1 cellular context compared by ENCODE assay signal in genomic region chrX:19382500-19383145, GRCh38.
TF ChIP-seq lines count a peak whose summit lies in the region.

No MANE protein-coding gene starts in this region.

TF ChIP-seq in GM23338, 12 proteins besides CTCF, POLR2A, EP300 and RAD21 (continued from another document):
- TF ChIP-seq, protein P1, sequence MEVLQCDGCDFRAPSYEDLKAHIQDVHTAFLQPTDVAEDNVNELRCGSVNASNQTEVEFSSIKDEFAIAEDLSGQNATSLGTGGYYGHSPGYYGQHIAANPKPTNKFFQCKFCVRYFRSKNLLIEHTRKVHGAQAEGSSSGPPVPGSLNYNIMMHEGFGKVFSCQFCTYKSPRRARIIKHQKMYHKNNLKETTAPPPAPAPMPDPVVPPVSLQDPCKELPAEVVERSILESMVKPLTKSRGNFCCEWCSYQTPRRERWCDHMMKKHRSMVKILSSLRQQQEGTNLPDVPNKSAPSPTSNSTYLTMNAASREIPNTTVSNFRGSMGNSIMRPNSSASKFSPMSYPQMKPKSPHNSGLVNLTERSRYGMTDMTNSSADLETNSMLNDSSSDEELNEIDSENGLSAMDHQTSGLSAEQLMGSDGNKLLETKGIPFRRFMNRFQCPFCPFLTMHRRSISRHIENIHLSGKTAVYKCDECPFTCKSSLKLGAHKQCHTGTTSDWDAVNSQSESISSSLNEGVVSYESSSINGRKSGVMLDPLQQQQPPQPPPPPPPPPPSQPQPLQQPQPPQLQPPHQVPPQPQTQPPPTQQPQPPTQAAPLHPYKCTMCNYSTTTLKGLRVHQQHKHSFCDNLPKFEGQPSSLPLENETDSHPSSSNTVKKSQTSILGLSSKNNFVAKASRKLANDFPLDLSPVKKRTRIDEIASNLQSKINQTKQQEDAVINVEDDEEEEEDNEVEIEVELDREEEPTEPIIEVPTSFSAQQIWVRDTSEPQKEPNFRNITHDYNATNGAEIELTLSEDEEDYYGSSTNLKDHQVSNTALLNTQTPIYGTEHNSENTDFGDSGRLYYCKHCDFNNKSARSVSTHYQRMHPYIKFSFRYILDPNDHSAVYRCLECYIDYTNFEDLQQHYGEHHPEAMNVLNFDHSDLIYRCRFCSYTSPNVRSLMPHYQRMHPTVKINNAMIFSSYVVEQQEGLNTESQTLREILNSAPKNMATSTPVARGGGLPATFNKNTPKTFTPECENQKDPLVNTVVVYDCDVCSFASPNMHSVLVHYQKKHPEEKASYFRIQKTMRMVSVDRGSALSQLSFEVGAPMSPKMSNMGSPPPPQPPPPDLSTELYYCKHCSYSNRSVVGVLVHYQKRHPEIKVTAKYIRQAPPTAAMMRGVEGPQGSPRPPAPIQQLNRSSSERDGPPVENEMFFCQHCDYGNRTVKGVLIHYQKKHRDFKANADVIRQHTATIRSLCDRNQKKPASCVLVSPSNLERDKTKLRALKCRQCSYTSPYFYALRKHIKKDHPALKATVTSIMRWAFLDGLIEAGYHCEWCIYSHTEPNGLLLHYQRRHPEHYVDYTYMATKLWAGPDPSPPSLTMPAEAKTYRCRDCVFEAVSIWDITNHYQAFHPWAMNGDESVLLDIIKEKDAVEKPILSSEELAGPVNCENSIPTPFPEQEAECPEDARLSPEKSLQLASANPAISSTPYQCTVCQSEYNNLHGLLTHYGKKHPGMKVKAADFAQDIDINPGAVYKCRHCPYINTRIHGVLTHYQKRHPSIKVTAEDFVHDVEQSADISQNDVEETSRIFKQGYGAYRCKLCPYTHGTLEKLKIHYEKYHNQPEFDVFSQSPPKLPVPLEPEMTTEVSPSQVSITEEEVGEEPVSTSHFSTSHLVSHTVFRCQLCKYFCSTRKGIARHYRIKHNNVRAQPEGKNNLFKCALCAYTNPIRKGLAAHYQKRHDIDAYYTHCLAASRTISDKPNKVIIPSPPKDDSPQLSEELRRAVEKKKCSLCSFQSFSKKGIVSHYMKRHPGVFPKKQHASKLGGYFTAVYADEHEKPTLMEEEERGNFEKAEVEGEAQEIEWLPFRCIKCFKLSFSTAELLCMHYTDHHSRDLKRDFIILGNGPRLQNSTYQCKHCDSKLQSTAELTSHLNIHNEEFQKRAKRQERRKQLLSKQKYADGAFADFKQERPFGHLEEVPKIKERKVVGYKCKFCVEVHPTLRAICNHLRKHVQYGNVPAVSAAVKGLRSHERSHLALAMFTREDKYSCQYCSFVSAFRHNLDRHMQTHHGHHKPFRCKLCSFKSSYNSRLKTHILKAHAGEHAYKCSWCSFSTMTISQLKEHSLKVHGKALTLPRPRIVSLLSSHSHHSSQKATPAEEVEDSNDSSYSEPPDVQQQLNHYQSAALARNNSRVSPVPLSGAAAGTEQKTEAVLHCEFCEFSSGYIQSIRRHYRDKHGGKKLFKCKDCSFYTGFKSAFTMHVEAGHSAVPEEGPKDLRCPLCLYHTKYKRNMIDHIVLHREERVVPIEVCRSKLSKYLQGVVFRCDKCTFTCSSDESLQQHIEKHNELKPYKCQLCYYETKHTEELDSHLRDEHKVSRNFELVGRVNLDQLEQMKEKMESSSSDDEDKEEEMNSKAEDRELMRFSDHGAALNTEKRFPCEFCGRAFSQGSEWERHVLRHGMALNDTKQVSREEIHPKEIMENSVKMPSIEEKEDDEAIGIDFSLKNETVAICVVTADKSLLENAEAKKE (CRISPR knock-in tag; IDR thresholded peaks at IDR 0.05) = no peak
- TF ChIP-seq, protein P2, sequence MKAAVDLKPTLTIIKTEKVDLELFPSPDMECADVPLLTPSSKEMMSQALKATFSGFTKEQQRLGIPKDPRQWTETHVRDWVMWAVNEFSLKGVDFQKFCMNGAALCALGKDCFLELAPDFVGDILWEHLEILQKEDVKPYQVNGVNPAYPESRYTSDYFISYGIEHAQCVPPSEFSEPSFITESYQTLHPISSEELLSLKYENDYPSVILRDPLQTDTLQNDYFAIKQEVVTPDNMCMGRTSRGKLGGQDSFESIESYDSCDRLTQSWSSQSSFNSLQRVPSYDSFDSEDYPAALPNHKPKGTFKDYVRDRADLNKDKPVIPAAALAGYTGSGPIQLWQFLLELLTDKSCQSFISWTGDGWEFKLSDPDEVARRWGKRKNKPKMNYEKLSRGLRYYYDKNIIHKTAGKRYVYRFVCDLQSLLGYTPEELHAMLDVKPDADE (IDR thresholded peaks at IDR 0.05) = no peak
